In genomic region chr19:2475018-2475701, GRCh38 we compare ENCODE assay signal across 1 cellular context.
TF ChIP-seq lines count a peak whose summit lies in the region.

No MANE protein-coding gene starts in this region.

TF ChIP-seq in HepG2, 621 proteins besides CTCF, POLR2A, EP300 and RAD21 (continued from another document):
- no peak for TF ChIP-seq GMEB2 (CRISPR knock-in tag; IDR thresholded peaks at IDR 0.05; ENCODE audit: low read depth)
- TF ChIP-seq TSC22D2 (CRISPR knock-in tag; IDR thresholded peaks at IDR 0.05; ENCODE audit: borderline replicate concordance): no peak
- TF ChIP-seq GABPA (IDR thresholded peaks at IDR 0.05; ENCODE audit: low read depth, low read length): no peak
- no peak for TF ChIP-seq GABPA (CRISPR knock-in tag; IDR thresholded peaks at IDR 0.05; ENCODE audit: low read depth)
- no peak for TF ChIP-seq KAT8 (CRISPR knock-in tag; IDR thresholded peaks at IDR 0.05)
- TF ChIP-seq MTERF4 (CRISPR knock-in tag; IDR thresholded peaks at IDR 0.05): no peak
- peak; percentile 19; the same call in 1 of the 2 replicates for TF ChIP-seq ZBTB2 (CRISPR knock-in tag; IDR thresholded peaks at IDR 0.05; ENCODE audit: low read depth)
- TF ChIP-seq NR2F6 (IDR thresholded peaks at IDR 0.05): no peak
- no peak for TF ChIP-seq NR2F6 (CRISPR knock-in tag; IDR thresholded peaks at IDR 0.05)
- TF ChIP-seq ZNF281 (CRISPR knock-in tag; IDR thresholded peaks at IDR 0.05; ENCODE audit: borderline replicate concordance): no peak
- no peak for TF ChIP-seq ZBTB39 (CRISPR knock-in tag; IDR thresholded peaks at IDR 0.05)
- no peak for TF ChIP-seq PHB2 (IDR thresholded peaks at IDR 0.05; ENCODE audit: partially characterized antibody)
- TF ChIP-seq PAF1 (CRISPR knock-in tag; IDR thresholded peaks at IDR 0.05): no peak
- TF ChIP-seq CBX5 (CRISPR knock-in tag; IDR thresholded peaks at IDR 0.05; ENCODE audit: borderline replicate concordance): no peak
- TF ChIP-seq NR1H2 (CRISPR knock-in tag; IDR thresholded peaks at IDR 0.05; ENCODE audit: borderline replicate concordance, low read depth): no peak
- TF ChIP-seq MIER3 (CRISPR knock-in tag; IDR thresholded peaks at IDR 0.05; ENCODE audit: borderline replicate concordance): no peak; the same call in 1 of the 2 replicates
- no peak for TF ChIP-seq ZNF501 (CRISPR knock-in tag; IDR thresholded peaks at IDR 0.05)
- no peak; the same call in 1 of the 2 replicates for TF ChIP-seq ZNF232 (CRISPR knock-in tag; IDR thresholded peaks at IDR 0.05; ENCODE audit: borderline replicate concordance)
